Comparison of ENCODE assay signal across 1 cellular context in genomic region chr16:56262148-56262878, GRCh38.
TF ChIP-seq lines count a peak whose summit lies in the region.

No MANE protein-coding gene starts in this region.

TF ChIP-seq in K562, 482 proteins besides CTCF, POLR2A, EP300 and RAD21 (continued from another document and continues in another):
- TF ChIP-seq RBBP5 (IDR thresholded peaks at IDR 0.05; ENCODE audit: borderline replicate concordance, insufficient read depth, low read length, poor library complexity, severe bottlenecking): no peak
- no peak for TF ChIP-seq MYNN (IDR thresholded peaks at IDR 0.05)
- no peak for TF ChIP-seq MYNN (CRISPR knock-in tag; IDR thresholded peaks at IDR 0.05)
- TF ChIP-seq ZNF280B (CRISPR knock-in tag; IDR thresholded peaks at IDR 0.05): no peak
- no peak for TF ChIP-seq NR2C1 (IDR thresholded peaks at IDR 0.05)
- no peak for TF ChIP-seq NR2C1 (tag; IDR thresholded peaks at IDR 0.05)
- 0 out of 2 replicates have a peak, but pooled peaks have one; percentile 32 for TF ChIP-seq ZBTB40 (IDR thresholded peaks at IDR 0.05)
- no peak for TF ChIP-seq ZBTB40 (CRISPR knock-in tag; IDR thresholded peaks at IDR 0.05)
- TF ChIP-seq HOXB6 (CRISPR knock-in tag; IDR thresholded peaks at IDR 0.05; ENCODE audit: borderline replicate concordance): no peak
- no peak for TF ChIP-seq ZNF253 (CRISPR knock-in tag; conservative IDR thresholded peaks at IDR 0.05)
- TF ChIP-seq FOS (IDR thresholded peaks at IDR 0.05; ENCODE audit: extremely low read depth, insufficient read length): no peak
- no peak for TF ChIP-seq KAT8 (IDR thresholded peaks at IDR 0.05; ENCODE audit: low read depth)
- TF ChIP-seq ZHX1 (conservative IDR thresholded peaks at IDR 0.05; ENCODE audit: low read length): no peak
- TF ChIP-seq NFYB (IDR thresholded peaks at IDR 0.05; ENCODE audit: extremely low read depth, insufficient read length): no peak
- no peak for TF ChIP-seq CLOCK (CRISPR knock-in tag; IDR thresholded peaks at IDR 0.05; ENCODE audit: borderline replicate concordance)
- TF ChIP-seq CBFA2T3 (IDR thresholded peaks at IDR 0.05): peak; percentile 74
- no peak for TF ChIP-seq HDGF (IDR thresholded peaks at IDR 0.05)
- no peak for TF ChIP-seq TAF9B (IDR thresholded peaks at IDR 0.05; ENCODE audit: partially characterized antibody)
- TF ChIP-seq RUNX1 (IDR thresholded peaks at IDR 0.05; ENCODE audit: low read depth): no peak
- no peak for TF ChIP-seq ZNF57 (CRISPR knock-in tag; IDR thresholded peaks at IDR 0.05)
- TF ChIP-seq CBFA2T2 (conservative IDR thresholded peaks at IDR 0.05): peak; percentile 64
- TF ChIP-seq ZNF518B (CRISPR knock-in tag; IDR thresholded peaks at IDR 0.05): no peak
- TF ChIP-seq ZKSCAN1 (IDR thresholded peaks at IDR 0.05; ENCODE audit: low read depth, low read length): no peak
- no peak for TF ChIP-seq ZFP36 (IDR thresholded peaks at IDR 0.05; ENCODE audit: low read depth, low read length, partially characterized antibody)
- no peak for TF ChIP-seq EZH2 (IDR thresholded peaks at IDR 0.05; ENCODE audit: borderline replicate concordance, low read depth, low read length)
- no peak for TF ChIP-seq TRIM24 (IDR thresholded peaks at IDR 0.05)
- no peak for TF ChIP-seq ZNF398 (CRISPR knock-in tag; IDR thresholded peaks at IDR 0.05)
- no peak for TF ChIP-seq NFIC (IDR thresholded peaks at IDR 0.05)
- TF ChIP-seq MCM2 (IDR thresholded peaks at IDR 0.05; ENCODE audit: low read depth): no peak
- TF ChIP-seq SMARCC2 (IDR thresholded peaks at IDR 0.05; ENCODE audit: low read depth): 0 out of 2 replicates have a peak, but pooled peaks have one; percentile 49
- peak; percentile 66 for TF ChIP-seq DPF2 (IDR thresholded peaks at IDR 0.05)
- TF ChIP-seq TCF3 (CRISPR knock-in tag; IDR thresholded peaks at IDR 0.05): peak; percentile 58
- TF ChIP-seq ELF4 (CRISPR knock-in tag; IDR thresholded peaks at IDR 0.05): no peak
- TF ChIP-seq ATF3 (IDR thresholded peaks at IDR 0.05): peak; percentile 82
- peak; percentile 53; the same call in 1 of the 2 replicates for TF ChIP-seq ATF3 (CRISPR knock-in tag; conservative IDR thresholded peaks at IDR 0.05)
- TF ChIP-seq SMAD2 (IDR thresholded peaks at IDR 0.05; ENCODE audit: low read depth, low read length): no peak
- TF ChIP-seq HNRNPL (IDR thresholded peaks at IDR 0.05; ENCODE audit: low read depth, low read length): no peak
- TF ChIP-seq DIDO1 (tag; IDR thresholded peaks at IDR 0.05; ENCODE audit: low read depth): no peak
